ENCODE assay signal across 30 cellular contexts in genomic region chr1:232522189-232522588, GRCh38.
"Had no signal": no experiment of that assay in that cellular context is flagged by ENCODE, and none has a peak within 500 bp of the region (broad histone marks: within the 10 kb centered on the region; RNA-seq: fewer than 3 reads in every experiment).

No MANE protein-coding gene starts in this region.

- H3K9me3 ChIP-seq: ovary, psoas muscle, spleen, stomach, thoracic aorta, thyroid gland, tibial nerve, upper lobe of left lung, vagina had no signal

- H3K4me1 ChIP-seq: parathyroid adenoma, psoas muscle, stomach had no signal

- H3K36me3 ChIP-seq: neural progenitor cell, ovary, spleen, stomach, thoracic aorta, thyroid gland, tibial nerve, upper lobe of left lung, vagina had no signal

- H3K9me3 Mint-ChIP-seq: natural killer cell; nephron; stimulated activated effector memory CD8-positive, alpha-beta T cell treated with anti-CD3 and anti-CD28 coated beads, Interleukin-12 subunit alpha, Interleukin-12 subunit beta, amount 100 ng/mL, for 72 hours; stimulated activated naive B cell treated with anti-CD40 and anti-IgM and Interleukin-4, amounts not matched to agents 10 μg/mL and 1 μg/mL and 100 μg/mL, for 72 hours; stimulated activated naive CD8-positive, alpha-beta T cell treated with anti-CD3 and anti-CD28 coated beads, Interleukin-15, Interleukin-2, amounts not matched to agents 100 ng/mL and 50 ng/mL, for 24 hours had no signal

- ATAC-seq: right cardiac atrium; sciatic nerve; stimulated activated effector memory CD8-positive, alpha-beta T cell treated with anti-CD3 and anti-CD28 coated beads, Interleukin-12 subunit alpha, Interleukin-12 subunit beta, amount 100 ng/mL, for 72 hours; stimulated activated naive B cell treated with anti-CD40 and anti-IgM and Interleukin-4, amounts not matched to agents 10 μg/mL and 1 μg/mL and 100 μg/mL, for 72 hours had no signal

- H3K4me3 ChIP-seq: neural progenitor cell, ovary, psoas muscle, skin epidermis, smooth muscle cell, spleen, stomach, thoracic aorta, thyroid gland, tibial nerve, upper lobe of left lung, vagina had no signal

- FAIRE-seq: urothelium cell line had no signal

- H3K27ac ChIP-seq: neural progenitor cell, ovary, parathyroid adenoma, psoas muscle, skin epidermis, spleen, stomach, thoracic aorta, thyroid gland, upper lobe of left lung, vagina had no signal

- H3K27me3 Mint-ChIP-seq: progenitor cell of endocrine pancreas had no signal

- H3K4me3 Mint-ChIP-seq: natural killer cell; nephron; neural progenitor cell; stimulated activated effector memory CD8-positive, alpha-beta T cell treated with anti-CD3 and anti-CD28 coated beads, Interleukin-12 subunit alpha, Interleukin-12 subunit beta, amount 100 ng/mL, for 72 hours; stimulated activated naive B cell treated with anti-CD40 and anti-IgM and Interleukin-4, amounts not matched to agents 10 μg/mL and 1 μg/mL and 100 μg/mL, for 72 hours; stimulated activated naive CD8-positive, alpha-beta T cell treated with anti-CD3 and anti-CD28 coated beads, Interleukin-15, Interleukin-2, amounts not matched to agents 100 ng/mL and 50 ng/mL, for 24 hours had no signal

- H3K27me3 ChIP-seq: neural progenitor cell, ovary, spleen, stomach, thyroid gland, tibial nerve, upper lobe of left lung, vagina had no signal

- H3K27ac Mint-ChIP-seq: natural killer cell; nephron; neural progenitor cell; progenitor cell of endocrine pancreas; stimulated activated effector memory CD8-positive, alpha-beta T cell treated with anti-CD3 and anti-CD28 coated beads, Interleukin-12 subunit alpha, Interleukin-12 subunit beta, amount 100 ng/mL, for 72 hours; stimulated activated naive B cell treated with anti-CD40 and anti-IgM and Interleukin-4, amounts not matched to agents 10 μg/mL and 1 μg/mL and 100 μg/mL, for 72 hours; stimulated activated naive CD8-positive, alpha-beta T cell treated with anti-CD3 and anti-CD28 coated beads, Interleukin-15, Interleukin-2, amounts not matched to agents 100 ng/mL and 50 ng/mL, for 24 hours had no signal

- DNase-seq: natural killer cell; occipital lobe; ovary; posterior cingulate gyrus; psoas muscle; right cardiac atrium; spleen; stimulated activated CD4-positive, alpha-beta T cell treated with anti-CD3 and anti-CD28 coated beads, Interleukin-12 subunit alpha, Interleukin-12 subunit beta, amount 100 ng/mL, for 4 hours; stimulated activated CD4-positive, alpha-beta T cell treated with anti-CD3 and anti-CD28 coated beads, Interleukin-1b, Interleukin-23, amount 100 ng/mL, for 48 hours; stimulated activated CD4-positive, alpha-beta T cell treated with anti-CD3 and anti-CD28 coated beads, Interleukin-2, amount 100 ng/mL, for 48 hours; stimulated activated CD4-positive, alpha-beta T cell treated with anti-CD3 and anti-CD28 coated beads, Interleukin-4, amount 100 ng/mL, for 24 hours; stimulated activated naive B cell treated with anti-CD40 and anti-IgM and Interleukin-4, amounts not matched to agents 10 μg/mL and 1 μg/mL and 100 μg/mL, for 72 hours; stimulated activated naive CD4-positive, alpha-beta T cell treated with Interleukin-2 at 50 U/mL for 16 hours; stomach; thyroid gland; trophoblast cell; upper lobe of left lung had no signal

- H3K9ac ChIP-seq: neural progenitor cell, parathyroid adenoma had no signal

- H3K79me2 ChIP-seq: parathyroid adenoma had no signal

- H3K4me1 Mint-ChIP-seq: stimulated activated naive B cell treated with anti-CD40 and anti-IgM and Interleukin-4, amounts not matched to agents 10 μg/mL and 1 μg/mL and 100 μg/mL, for 72 hours had no signal

- H3K36me3 Mint-ChIP-seq: natural killer cell; stimulated activated effector memory CD8-positive, alpha-beta T cell treated with anti-CD3 and anti-CD28 coated beads, Interleukin-12 subunit alpha, Interleukin-12 subunit beta, amount 100 ng/mL, for 72 hours; stimulated activated naive B cell treated with anti-CD40 and anti-IgM and Interleukin-4, amounts not matched to agents 10 μg/mL and 1 μg/mL and 100 μg/mL, for 72 hours had no signal
